In genomic region chr3:172973799-172974198, GRCh38 we compare ENCODE assay signal across 28 cellular contexts.
"Had no signal": no experiment of that assay in that cellular context is flagged by ENCODE, and none has a peak within 500 bp of the region (broad histone marks: within the 10 kb centered on the region; RNA-seq: fewer than 3 reads in every experiment).

No MANE protein-coding gene starts in this region.

- H3K4me3 ChIP-seq: ascending aorta, cardiac muscle cell, coronary artery, dorsolateral prefrontal cortex, gastrocnemius medialis, left ventricle myocardium inferior, lung, spleen, suprapubic skin, tibial artery, upper lobe of right lung had no signal

- H3K9me3 ChIP-seq: ascending aorta, gastrocnemius medialis, left ventricle myocardium inferior, spleen, tibial artery, upper lobe of right lung had no signal

- H3K27me3 ChIP-seq: ascending aorta, cardiac muscle cell, dorsolateral prefrontal cortex, gastrocnemius medialis, spleen, suprapubic skin, tibial artery, upper lobe of right lung had no signal

- H3K27ac ChIP-seq: ascending aorta, cardiac muscle cell, coronary artery, dorsolateral prefrontal cortex, gastrocnemius medialis, left ventricle myocardium inferior, spleen, suprapubic skin, tibial artery, upper lobe of right lung, WERI-Rb-1 had no signal

- DNase-seq: activated CD4-positive, alpha-beta T cell treated with anti-CD3 and anti-CD28 coated beads for 48 hours; activated CD4-positive, alpha-beta T cell treated with anti-CD3 and anti-CD28 coated beads, Interleukin-2, amount 50 U/mL, for 48 hours; activated CD8-positive, alpha-beta memory T cell treated with anti-CD3 and anti-CD28 coated beads for 24 hours; activated CD8-positive, alpha-beta memory T cell treated with anti-CD3 and anti-CD28 coated beads, Interleukin-2, amount 50 U/mL, for 4 hours; activated gamma-delta T cell; activated naive CD4-positive, alpha-beta T cell treated with anti-CD3 and anti-CD28 coated beads, Interleukin-2, amount 10 ng/mL, durations not matched to agents 7 days and 5 days; activated naive CD8-positive, alpha-beta T cell treated with anti-CD3 and anti-CD28 coated beads, Interleukin-2, amount 10 ng/mL, durations not matched to agents 7 days and 5 days; activated T-cell treated with anti-CD3 and anti-CD28 coated beads, Interleukin-2, amount 50 U/mL, for 24 hours; cerebellar nuclear complex; dorsolateral prefrontal cortex; effector memory CD4-positive, alpha-beta T cell; gastrocnemius medialis; glutamatergic neuron; islet precursor cell; left ventricle myocardium inferior; mesendoderm; posterior cingulate gyrus; right cardiac atrium; spleen; stimulated activated naive CD4-positive, alpha-beta T cell; tibial artery; upper lobe of right lung; WERI-Rb-1 had no signal

- H3K4me1 ChIP-seq: ascending aorta, gastrocnemius medialis, spleen, suprapubic skin, tibial artery, upper lobe of right lung had no signal

- H3K36me3 ChIP-seq: ascending aorta, cardiac muscle cell, gastrocnemius medialis, left ventricle myocardium inferior, spleen, suprapubic skin, tibial artery, upper lobe of right lung, WERI-Rb-1 had no signal
